18 cellular contexts compared by ENCODE assay signal in the genomic region with DNA sequence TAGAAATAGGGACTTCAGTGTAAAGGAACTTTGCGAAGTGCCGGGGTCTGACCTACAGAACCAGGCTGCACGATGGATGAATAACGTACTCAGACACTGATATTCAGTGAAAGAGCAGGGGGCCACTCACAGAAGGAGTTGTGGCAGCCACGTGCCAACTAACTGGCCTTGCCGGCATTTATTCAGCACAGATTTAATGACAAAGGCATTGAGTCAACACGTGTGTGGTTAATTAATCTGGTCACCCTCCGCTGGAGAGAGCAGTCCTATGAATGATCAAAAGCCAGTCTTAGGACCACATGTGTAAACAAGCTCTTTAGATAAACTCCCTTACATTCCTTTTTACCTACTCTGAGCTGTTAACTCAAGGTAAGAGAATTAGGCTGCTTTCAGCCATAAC. TPM values are rescaled to one million over a fixed set of nuclear protein-coding genes. Genes with fewer than 3 reads are reported as not detected.
DNase-seq lines count a peak whose midpoint lies in the region; ATAC-seq, FAIRE-seq and TF ChIP-seq lines count a peak whose summit lies in the region.
"Had no signal": no experiment of that assay in that cellular context is flagged by ENCODE, and none has a peak within 500 bp of the region (broad histone marks: within the 10 kb centered on the region; RNA-seq: fewer than 3 reads in every experiment).

No MANE protein-coding gene starts in this region.

- H3K9me3 ChIP-seq in K562 (replicated peaks; ENCODE audit: control insufficient read depth, insufficient read depth, low read depth, low read length) (peaks cover 3% of the 10 kb centered on the region), OCI-LY7 (ENCODE audit: low read length) (peaks cover 14% of the 10 kb centered on the region)

- DNase-seq in COLO668 (lab: John Stamatoyannopoulos, UW; ENCODE audit: unreplicated experiment) = peak; percentile 16
- peak; percentile 24 for DNase-seq in HT-29 (ENCODE audit: low spot score)
- no peak for DNase-seq in K562 (ENCODE audit: extremely low read depth in 1 of 4, low spot score in 3 of 4)
- no peak for DNase-seq in OCI-LY7 (ENCODE audit: low spot score)
- no peak for DNase-seq in superior temporal gyrus (ENCODE audit: extremely low spot score)
- DNase-seq in caudate nucleus (lab: John Stamatoyannopoulos, UW) = no peak
- DNase-seq: BE2C; CD4-positive, alpha-beta T cell; DMS153; DMS79; GDM1; GM23248; H7 had no signal

- H3K4me1 ChIP-seq in K562 (replicated peaks in 1 of 2; ENCODE audit: control insufficient read depth in 2 of 2, insufficient read depth in 2 of 2, low read length in 2 of 2) (no peaks in the 10 kb centered on the region), OCI-LY7 (ENCODE audit: insufficient read depth, low read length, poor library complexity, severe bottlenecking) (no peaks in the 10 kb centered on the region)

- intact Hi-C loops in K562 (cut with micrococcal nuclease) (no loop called here), OCI-LY7 (cut with micrococcal nuclease; ENCODE audit: unreplicated experiment) (no loop called here)

- H3K4me2 ChIP-seq in K562 (ENCODE audit: insufficient read depth, low read length) (no peak overlapping the region), OCI-LY7 (ENCODE audit: low read length) (no peak overlapping the region)

- no peak for TF ChIP-seq RAD21 in K562 (CRISPR knock-in tag; conservative IDR thresholded peaks at IDR 0.05 in 1 of 2, IDR thresholded peaks at IDR 0.05 in 1 of 2)

- H2AFZ ChIP-seq in K562 (ENCODE audit: low read depth, low read length) (no peak overlapping the region), OCI-LY7 (ENCODE audit: low read length) (no peak overlapping the region)
- H2AFZ ChIP-seq: GM23248 had no signal

- H3K79me2 ChIP-seq in K562 (ENCODE audit: control insufficient read depth, insufficient read depth, low read length) = peaks cover 71% of the 10 kb centered on the region
- H3K79me2 ChIP-seq in OCI-LY7 (ENCODE audit: insufficient read depth, low read depth, low read length) = peaks cover 26% of the 10 kb centered on the region; the same call in 1 of the 2 replicates

- no peak overlapping the region for H3K9ac ChIP-seq in K562 (ENCODE audit: insufficient read depth in 1 of 2, low read depth in 2 of 2, low read length in 2 of 2)
- H3K9ac ChIP-seq: GM23248 had no signal

- H3K9me2 ChIP-seq in OCI-LY7 (ENCODE audit: insufficient read depth, low read length) = no peaks in the 10 kb centered on the region

- H3K27ac ChIP-seq in K562 (ENCODE audit: extremely low read depth, low read depth, low read length) (no peak overlapping the region), OCI-LY7 (ENCODE audit: low read depth, low read length, poor library complexity, severe bottlenecking) (no peak overlapping the region), caudate nucleus (ENCODE audit: low read depth, low read length) (no peak overlapping the region)
- H3K27ac ChIP-seq: C4-2B, GM23248 had no signal

- TF ChIP-seq EP300 in K562 (IDR thresholded peaks at IDR 0.05; ENCODE audit: low read length) = no peak

- no peaks in the 10 kb centered on the region for H3K27me3 ChIP-seq in K562 (ENCODE audit: control insufficient read depth in 2 of 2, insufficient read depth in 2 of 2, low read length in 2 of 2)
- H3K27me3 ChIP-seq: BE2C had no signal

- no peak for ATAC-seq in K562
- ATAC-seq: HCT116 had no signal

- TF ChIP-seq CTCF in K562 (IDR thresholded peaks at IDR 0.05 in 2 of 3, conservative IDR thresholded peaks at IDR 0.05 in 1 of 3; ENCODE audit: insufficient read depth in 2 of 3, low read depth in 1 of 3, low read length in 3 of 3) = no peak
- TF ChIP-seq CTCF in OCI-LY7 (conservative IDR thresholded peaks at IDR 0.05; ENCODE audit: low read length) = no peak

- no peaks in the 10 kb centered on the region for H3K9me1 ChIP-seq in K562 (ENCODE audit: control insufficient read depth, insufficient read depth, low read length)

- no TSS peak for BruUV-seq in K562 (replicated peaks; lab: Mats Ljungman, UMichigan)
- BruUV-seq in OCI-LY7 (replicated peaks; lab: Mats Ljungman, UMichigan) = no TSS peak

- 93% methylated on average over 8 of the region's 8 CpGs for WGBS in K562 (ENCODE audit: insufficient coverage, low coverage, missing lambda C conversion rate)

- TF ChIP-seq POLR2A in K562 (conservative IDR thresholded peaks at IDR 0.05) = no peak

- CTCF ChIA-PET in K562 (lab: Yijun Ruan, JAX; ENCODE audit: low intra/inter-chr PET ratio) = no interaction called here
- CTCF ChIA-PET in OCI-LY7 (lab: Charles Lee; ENCODE audit: unreplicated experiment) = no interaction called here

- H4K20me1 ChIP-seq in K562 (replicated peaks; ENCODE audit: control insufficient read depth, insufficient read depth, low read length) (no peaks in the 10 kb centered on the region), OCI-LY7 (ENCODE audit: insufficient read depth, low read length) (no peaks in the 10 kb centered on the region)

- H3K4me3 ChIP-seq in K562 = no peak overlapping the region
- no peak overlapping the region for H3K4me3 ChIP-seq in OCI-LY7 (ENCODE audit: low read depth, low read length, poor library complexity, severe bottlenecking)
- H3K4me3 ChIP-seq: GM23248 had no signal

- FAIRE-seq in K562 (lab: Jason Lieb, UNC) = no peak
- FAIRE-seq: GM12892, GM18507 had no signal

- peaks cover 23% of the 10 kb centered on the region; the same call in 2 of the 3 replicates for H3K36me3 ChIP-seq in K562 (ENCODE audit: control insufficient read depth, insufficient read depth, low read length)
- H3K36me3 ChIP-seq in OCI-LY7 (ENCODE audit: insufficient read depth, low read length) = peaks cover 33% of the 10 kb centered on the region

- in situ Hi-C loops in K562 (cut with MboI) = no loop called here

- POLR2A ChIA-PET in K562 (lab: Yijun Ruan, JAX) = no interaction called here
- POLR2A ChIA-PET in OCI-LY7 (lab: Charles Lee) = interaction anchor here (0.5 kb wide), 1 partner anchor 664 kb away, joined by 3 read pairs; no protein-coding TSS in a partner anchor

TF ChIP-seq in K562, 482 proteins besides CTCF, POLR2A, EP300 and RAD21:
- TF ChIP-seq CBX3 (IDR thresholded peaks at IDR 0.05; ENCODE audit: borderline replicate concordance in 1 of 2, low read length in 2 of 2) = peak in 1 of 2 experiments; percentile 74; a peak in 1 of 3 replicates
- TF ChIP-seq FOXA3 (CRISPR knock-in tag; conservative IDR thresholded peaks at IDR 0.05 in 1 of 2, IDR thresholded peaks at IDR 0.05 in 1 of 2) = peak; percentile 87 to 90
- TF ChIP-seq, protein P1, sequence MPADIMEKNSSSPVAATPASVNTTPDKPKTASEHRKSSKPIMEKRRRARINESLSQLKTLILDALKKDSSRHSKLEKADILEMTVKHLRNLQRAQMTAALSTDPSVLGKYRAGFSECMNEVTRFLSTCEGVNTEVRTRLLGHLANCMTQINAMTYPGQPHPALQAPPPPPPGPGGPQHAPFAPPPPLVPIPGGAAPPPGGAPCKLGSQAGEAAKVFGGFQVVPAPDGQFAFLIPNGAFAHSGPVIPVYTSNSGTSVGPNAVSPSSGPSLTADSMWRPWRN (IDR thresholded peaks at IDR 0.05; ENCODE audit: low read depth) = no peak
- TF ChIP-seq TGIF2 (CRISPR knock-in tag; IDR thresholded peaks at IDR 0.05) = no peak
- TF ChIP-seq POLR2AphosphoS2 (IDR thresholded peaks at IDR 0.05; ENCODE audit: low read length) = no peak
- TF ChIP-seq ESRRB (CRISPR knock-in tag; IDR thresholded peaks at IDR 0.05; ENCODE audit: borderline replicate concordance) = no peak
- TF ChIP-seq, protein P2, sequence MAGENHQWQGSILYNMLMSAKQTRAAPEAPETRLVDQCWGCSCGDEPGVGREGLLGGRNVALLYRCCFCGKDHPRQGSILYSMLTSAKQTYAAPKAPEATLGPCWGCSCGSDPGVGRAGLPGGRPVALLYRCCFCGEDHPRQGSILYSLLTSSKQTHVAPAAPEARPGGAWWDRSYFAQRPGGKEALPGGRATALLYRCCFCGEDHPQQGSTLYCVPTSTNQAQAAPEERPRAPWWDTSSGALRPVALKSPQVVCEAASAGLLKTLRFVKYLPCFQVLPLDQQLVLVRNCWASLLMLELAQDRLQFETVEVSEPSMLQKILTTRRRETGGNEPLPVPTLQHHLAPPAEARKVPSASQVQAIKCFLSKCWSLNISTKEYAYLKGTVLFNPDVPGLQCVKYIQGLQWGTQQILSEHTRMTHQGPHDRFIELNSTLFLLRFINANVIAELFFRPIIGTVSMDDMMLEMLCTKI (IDR thresholded peaks at IDR 0.05; ENCODE audit: partially characterized antibody) = no peak
- TF ChIP-seq KLF13 (tag; IDR thresholded peaks at IDR 0.05; ENCODE audit: borderline replicate concordance, low read depth) = no peak
- no peak for TF ChIP-seq RFX7 (CRISPR knock-in tag; IDR thresholded peaks at IDR 0.05)
- TF ChIP-seq TRIM28 (IDR thresholded peaks at IDR 0.05) = peak; percentile 53; the same call in 1 of the 2 replicates

RNA-seq across cellular contexts. Expression of a gene that starts 6.2 kb away (rescaled TPM):
- not detected in 2 replicates for total RNA-seq in HT-29 (2014; rRNA removed; shearing (Covaris generic))
- 0.12 TPM in 1 of 2 replicates, not detected in the other for total RNA-seq in K562 (2011; cell fraction: chromatin; rRNA removed; ENCODE audit: low replicate concordance)
- not detected in 2 replicates for total RNA-seq in K562 (2011; cell fraction: nucleolus; rRNA removed)
- not detected in 2 replicates for total RNA-seq in K562 (2011; cell fraction: nucleoplasm; rRNA removed)
- total RNA-seq in K562 (2014; rRNA removed) (not detected in 2 replicates), K562 (2014; rRNA removed; fragmentation: Illumina TruSeq; extraction: Trizol) (not detected in 2 replicates), K562 (2015; rRNA removed; fragmentation: Illumina TruSeq; extraction: Trizol) (not detected in 2 replicates), K562 (2021) (0.07 TPM in 1 of 2 replicates, not detected in the other), OCI-LY7 (2022) (not detected in 2 replicates)
- polyA plus RNA-seq in K562 (2011; rRNA removed) (not detected in 2 replicates), K562 (2014; fragmentation: Illumina TruSeq; extraction: Trizol) (not detected in 2 replicates), K562 (2014; fragmentation: Nextera tagmentation; extraction: Ambion mirVana) (under 1 TPM in 1 of 2 experiments, not detected in 1; 0.03 TPM), K562 (2014; rRNA removed) (not detected in 2 replicates)
- not detected in 2 replicates for polyA plus RNA-seq in K562 (2011; cell fraction: cytosol; rRNA removed)
- not detected in 2 replicates for polyA plus RNA-seq in K562 (2011; cell fraction: nucleus; rRNA removed)
- polyA plus RNA-seq in K562 (2012) = 0.03 and 0.05 TPM in 2 replicates
- not detected in 2 replicates for polyA minus RNA-seq in K562 (2011; rRNA and poly(A)+ RNA removed)
- polyA minus RNA-seq in K562 (2011; cell fraction: cytosol; rRNA and poly(A)+ RNA removed) = not detected in 2 replicates
- polyA minus RNA-seq in K562 (2011; cell fraction: nucleus; rRNA and poly(A)+ RNA removed) = not detected in 2 replicates
- not detected in 2 replicates for total RNA-seq in OCI-LY7 (2014; rRNA removed; shearing (Covaris generic))
- total RNA-seq: Daoy, H7 had no signal

Comparison
In these comparisons a context has a peak if more than half of its experiments do, and no peak if none do; other contexts are left out.
1. DNase-seq: peak in COLO668 (single experiment) and HT-29 (single experiment); none in K562 (0 of 4), OCI-LY7 (single experiment), superior temporal gyrus (single experiment) and caudate nucleus (0 of 61).